ENCODE assay signal across 1 cellular context in the genomic region with DNA sequence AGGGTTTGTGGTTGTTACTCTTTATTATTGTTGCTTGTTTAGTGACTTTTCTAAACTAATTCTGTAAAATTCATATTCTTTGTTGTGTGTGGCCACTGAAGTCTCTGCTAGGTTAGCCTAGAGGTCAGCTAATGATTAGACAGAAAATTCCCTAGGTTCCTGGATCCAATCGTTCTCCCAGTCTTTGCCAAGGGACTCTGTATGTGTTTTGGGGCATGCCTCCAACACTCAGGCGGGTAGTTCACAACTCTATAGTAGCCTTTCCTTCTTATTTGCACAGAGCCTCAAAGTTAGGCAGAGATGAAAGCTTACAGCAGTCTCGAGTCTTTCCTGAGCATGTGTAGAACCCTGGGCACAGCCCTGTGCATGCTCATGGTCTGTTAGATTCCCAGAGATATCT.
TF ChIP-seq lines count a peak whose summit lies in the region.

No MANE protein-coding gene starts in this region.

TF ChIP-seq in H1, 55 proteins besides CTCF, POLR2A, EP300 and RAD21:
- TF ChIP-seq TCF12 (IDR thresholded peaks at IDR 0.05; ENCODE audit: low read depth, low read length) = no peak
- no peak for TF ChIP-seq RNF2 (IDR thresholded peaks at IDR 0.05; ENCODE audit: borderline replicate concordance, low read depth, low read length, missing control alignments, poor library complexity, severe bottlenecking)
- TF ChIP-seq YY1 (IDR thresholded peaks at IDR 0.05; ENCODE audit: low read depth, low read length) = no peak
- no peak for TF ChIP-seq SIRT6 (IDR thresholded peaks at IDR 0.05; ENCODE audit: low read length)
- TF ChIP-seq, protein P1, sequence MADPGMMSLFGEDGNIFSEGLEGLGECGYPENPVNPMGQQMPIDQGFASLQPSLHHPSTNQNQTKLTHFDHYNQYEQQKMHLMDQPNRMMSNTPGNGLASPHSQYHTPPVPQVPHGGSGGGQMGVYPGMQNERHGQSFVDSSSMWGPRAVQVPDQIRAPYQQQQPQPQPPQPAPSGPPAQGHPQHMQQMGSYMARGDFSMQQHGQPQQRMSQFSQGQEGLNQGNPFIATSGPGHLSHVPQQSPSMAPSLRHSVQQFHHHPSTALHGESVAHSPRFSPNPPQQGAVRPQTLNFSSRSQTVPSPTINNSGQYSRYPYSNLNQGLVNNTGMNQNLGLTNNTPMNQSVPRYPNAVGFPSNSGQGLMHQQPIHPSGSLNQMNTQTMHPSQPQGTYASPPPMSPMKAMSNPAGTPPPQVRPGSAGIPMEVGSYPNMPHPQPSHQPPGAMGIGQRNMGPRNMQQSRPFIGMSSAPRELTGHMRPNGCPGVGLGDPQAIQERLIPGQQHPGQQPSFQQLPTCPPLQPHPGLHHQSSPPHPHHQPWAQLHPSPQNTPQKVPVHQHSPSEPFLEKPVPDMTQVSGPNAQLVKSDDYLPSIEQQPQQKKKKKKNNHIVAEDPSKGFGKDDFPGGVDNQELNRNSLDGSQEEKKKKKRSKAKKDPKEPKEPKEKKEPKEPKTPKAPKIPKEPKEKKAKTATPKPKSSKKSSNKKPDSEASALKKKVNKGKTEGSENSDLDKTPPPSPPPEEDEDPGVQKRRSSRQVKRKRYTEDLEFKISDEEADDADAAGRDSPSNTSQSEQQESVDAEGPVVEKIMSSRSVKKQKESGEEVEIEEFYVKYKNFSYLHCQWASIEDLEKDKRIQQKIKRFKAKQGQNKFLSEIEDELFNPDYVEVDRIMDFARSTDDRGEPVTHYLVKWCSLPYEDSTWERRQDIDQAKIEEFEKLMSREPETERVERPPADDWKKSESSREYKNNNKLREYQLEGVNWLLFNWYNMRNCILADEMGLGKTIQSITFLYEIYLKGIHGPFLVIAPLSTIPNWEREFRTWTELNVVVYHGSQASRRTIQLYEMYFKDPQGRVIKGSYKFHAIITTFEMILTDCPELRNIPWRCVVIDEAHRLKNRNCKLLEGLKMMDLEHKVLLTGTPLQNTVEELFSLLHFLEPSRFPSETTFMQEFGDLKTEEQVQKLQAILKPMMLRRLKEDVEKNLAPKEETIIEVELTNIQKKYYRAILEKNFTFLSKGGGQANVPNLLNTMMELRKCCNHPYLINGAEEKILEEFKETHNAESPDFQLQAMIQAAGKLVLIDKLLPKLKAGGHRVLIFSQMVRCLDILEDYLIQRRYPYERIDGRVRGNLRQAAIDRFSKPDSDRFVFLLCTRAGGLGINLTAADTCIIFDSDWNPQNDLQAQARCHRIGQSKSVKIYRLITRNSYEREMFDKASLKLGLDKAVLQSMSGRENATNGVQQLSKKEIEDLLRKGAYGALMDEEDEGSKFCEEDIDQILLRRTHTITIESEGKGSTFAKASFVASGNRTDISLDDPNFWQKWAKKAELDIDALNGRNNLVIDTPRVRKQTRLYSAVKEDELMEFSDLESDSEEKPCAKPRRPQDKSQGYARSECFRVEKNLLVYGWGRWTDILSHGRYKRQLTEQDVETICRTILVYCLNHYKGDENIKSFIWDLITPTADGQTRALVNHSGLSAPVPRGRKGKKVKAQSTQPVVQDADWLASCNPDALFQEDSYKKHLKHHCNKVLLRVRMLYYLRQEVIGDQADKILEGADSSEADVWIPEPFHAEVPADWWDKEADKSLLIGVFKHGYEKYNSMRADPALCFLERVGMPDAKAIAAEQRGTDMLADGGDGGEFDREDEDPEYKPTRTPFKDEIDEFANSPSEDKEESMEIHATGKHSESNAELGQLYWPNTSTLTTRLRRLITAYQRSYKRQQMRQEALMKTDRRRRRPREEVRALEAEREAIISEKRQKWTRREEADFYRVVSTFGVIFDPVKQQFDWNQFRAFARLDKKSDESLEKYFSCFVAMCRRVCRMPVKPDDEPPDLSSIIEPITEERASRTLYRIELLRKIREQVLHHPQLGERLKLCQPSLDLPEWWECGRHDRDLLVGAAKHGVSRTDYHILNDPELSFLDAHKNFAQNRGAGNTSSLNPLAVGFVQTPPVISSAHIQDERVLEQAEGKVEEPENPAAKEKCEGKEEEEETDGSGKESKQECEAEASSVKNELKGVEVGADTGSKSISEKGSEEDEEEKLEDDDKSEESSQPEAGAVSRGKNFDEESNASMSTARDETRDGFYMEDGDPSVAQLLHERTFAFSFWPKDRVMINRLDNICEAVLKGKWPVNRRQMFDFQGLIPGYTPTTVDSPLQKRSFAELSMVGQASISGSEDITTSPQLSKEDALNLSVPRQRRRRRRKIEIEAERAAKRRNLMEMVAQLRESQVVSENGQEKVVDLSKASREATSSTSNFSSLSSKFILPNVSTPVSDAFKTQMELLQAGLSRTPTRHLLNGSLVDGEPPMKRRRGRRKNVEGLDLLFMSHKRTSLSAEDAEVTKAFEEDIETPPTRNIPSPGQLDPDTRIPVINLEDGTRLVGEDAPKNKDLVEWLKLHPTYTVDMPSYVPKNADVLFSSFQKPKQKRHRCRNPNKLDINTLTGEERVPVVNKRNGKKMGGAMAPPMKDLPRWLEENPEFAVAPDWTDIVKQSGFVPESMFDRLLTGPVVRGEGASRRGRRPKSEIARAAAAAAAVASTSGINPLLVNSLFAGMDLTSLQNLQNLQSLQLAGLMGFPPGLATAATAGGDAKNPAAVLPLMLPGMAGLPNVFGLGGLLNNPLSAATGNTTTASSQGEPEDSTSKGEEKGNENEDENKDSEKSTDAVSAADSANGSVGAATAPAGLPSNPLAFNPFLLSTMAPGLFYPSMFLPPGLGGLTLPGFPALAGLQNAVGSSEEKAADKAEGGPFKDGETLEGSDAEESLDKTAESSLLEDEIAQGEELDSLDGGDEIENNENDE (IDR thresholded peaks at IDR 0.05; ENCODE audit: insufficient replicate concordance, low read length) = no peak
- no peak for TF ChIP-seq BRCA1 (IDR thresholded peaks at IDR 0.05; ENCODE audit: low read depth, low read length)
- no peak for TF ChIP-seq MAFK (IDR thresholded peaks at IDR 0.05; ENCODE audit: low read depth, low read length)
- no peak for TF ChIP-seq SP1 (IDR thresholded peaks at IDR 0.05; ENCODE audit: low read depth, low read length)
- TF ChIP-seq BACH1 (IDR thresholded peaks at IDR 0.05; ENCODE audit: low read length) = no peak
- TF ChIP-seq HDAC2 (IDR thresholded peaks at IDR 0.05; ENCODE audit: borderline replicate concordance in 1 of 2, low read depth in 2 of 2, low read length in 2 of 2) = no peak
TF ChIP-seq in H1: peak in this region for 0.
